25 cellular contexts compared by ENCODE assay signal in the genomic region with DNA sequence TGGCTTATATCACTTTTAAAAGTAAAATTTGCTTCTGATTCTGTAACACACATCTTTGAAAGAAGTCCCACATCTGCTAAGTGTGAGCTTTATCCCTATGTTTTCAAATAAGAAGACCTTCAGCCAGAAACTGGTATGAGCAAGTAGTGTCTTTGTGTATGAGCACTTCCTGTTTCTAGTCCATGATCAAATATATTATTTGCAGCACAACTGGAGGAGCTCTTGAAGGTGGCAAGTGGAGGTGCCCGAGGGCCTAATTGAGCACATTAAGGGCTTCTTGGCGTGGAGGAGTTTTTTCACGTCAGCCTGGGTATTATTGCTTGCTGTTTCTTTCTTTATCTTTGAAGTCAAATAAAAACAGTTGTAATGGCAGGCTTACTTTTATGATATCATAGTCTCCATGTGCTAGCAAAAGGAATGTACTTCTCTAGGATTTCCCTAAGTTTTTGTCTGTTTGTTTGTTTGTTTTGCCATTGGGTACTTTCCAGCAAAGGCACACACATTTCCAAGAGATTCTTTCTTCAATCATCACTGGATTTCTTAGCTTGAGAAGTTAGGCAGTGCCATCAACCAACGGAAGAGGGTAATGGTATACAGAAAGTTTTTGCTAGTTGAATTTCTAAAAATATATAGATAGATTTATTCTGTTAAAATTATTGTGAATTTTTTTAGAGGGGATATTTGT.
A peak's percentile ranks its signal among the peaks of the same experiment; 100 is the strongest.
DNase-seq lines count a peak whose midpoint lies in the region; ATAC-seq and TF ChIP-seq lines count a peak whose summit lies in the region.
"Had no signal": no experiment of that assay in that cellular context is flagged by ENCODE, and none has a peak within 500 bp of the region (broad histone marks: within the 10 kb centered on the region; RNA-seq: fewer than 3 reads in every experiment).

No MANE protein-coding gene starts in this region.

- no peak overlapping the region for H3K27ac Mint-ChIP-seq in neural progenitor cell
- H3K27ac Mint-ChIP-seq: activated CD8-positive, alpha-beta memory T cell treated with anti-CD3 and anti-CD28 coated beads, Interleukin-2, amount 10 ng/mL, durations not matched to agents 7 days and 5 days; activated naive CD8-positive, alpha-beta T cell treated with anti-CD3 and anti-CD28 coated beads for 36 hours; B cell; natural killer cell treated with Interleukin-12 subunit alpha and Interleukin-12 subunit beta and Interleukin-15 and Interleukin-18, amount 100 ng/mL, for 72 hours had no signal

- peak in 2 of 3 experiments; percentile 7 to 58 for DNase-seq in NCI-H1417 (lab: John Stamatoyannopoulos, UW)
- DNase-seq in NCI-H1417 treated with DMSO at 0.1 percent for 48 hours (lab: John Stamatoyannopoulos, UW): no peak
- DNase-seq in NCI-H2029 (lab: John Stamatoyannopoulos, UW): peak; percentile 20
- DNase-seq in dedifferentiated amniotic fluid mesenchymal stem cell (ENCODE audit: extremely low spot score): peak; percentile 32
- DNase-seq in smooth muscle cell (lab: John Stamatoyannopoulos, UW; ENCODE audit: unreplicated experiment): no peak
- no peak for DNase-seq in NK-92 treated with Interleukin-12 subunit alpha and Interleukin-12 subunit beta, amount 100 ng/mL, for 24 hours (lab: John Stamatoyannopoulos, UW)
- no peak for DNase-seq in neural progenitor cell (ENCODE audit: low spot score)
- DNase-seq: 8988T; activated CD4-positive, alpha-beta T cell treated with anti-CD3 and anti-CD28 coated beads for 1 hour; activated CD8-positive, alpha-beta memory T cell treated with anti-CD3 and anti-CD28 coated beads, Interleukin-2, amount 10 ng/mL, durations not matched to agents 7 days and 5 days; activated naive CD8-positive, alpha-beta T cell treated with anti-CD3 and anti-CD28 coated beads for 36 hours; brain microvascular endothelial cell; cortex of kidney; foreskin melanocyte; HCEC 1CT; kidney glomerular epithelial cell; NCI-H1092; NCI-H2171; NCI-H82; stimulated activated CD4-positive, alpha-beta T cell treated with anti-CD3 and anti-CD28 coated beads, Interleukin-2, amount 100 ng/mL, for 24 hours; stimulated activated naive CD4-positive, alpha-beta T cell treated with Interleukin-2 at 50 U/mL for 16 hours had no signal

- H3K9ac ChIP-seq in smooth muscle cell (ENCODE audit: low read depth) (peak overlapping the region; percentile 13), neural progenitor cell (no peak overlapping the region)

- no peaks in the 10 kb centered on the region for H3K27me3 ChIP-seq in smooth muscle cell (ENCODE audit: low read depth)
- no peaks in the 10 kb centered on the region for H3K27me3 ChIP-seq in neural progenitor cell
- H3K27me3 ChIP-seq: brain microvascular endothelial cell, tibial nerve had no signal

- H3K36me3 ChIP-seq in smooth muscle cell (ENCODE audit: low read depth): peaks cover 8% of the 10 kb centered on the region
- no peaks in the 10 kb centered on the region for H3K36me3 ChIP-seq in neural progenitor cell
- H3K36me3 ChIP-seq: brain microvascular endothelial cell, tibial nerve had no signal

- no peaks in the 10 kb centered on the region for H3K9me3 Mint-ChIP-seq in neural progenitor cell
- H3K9me3 Mint-ChIP-seq: natural killer cell treated with Interleukin-12 subunit alpha and Interleukin-12 subunit beta and Interleukin-15 and Interleukin-18, amount 100 ng/mL, for 72 hours had no signal

- 47% methylated on average over 4 of the region's 4 CpGs for WGBS in smooth muscle cell (ENCODE audit: low lambda C conversion rate)

- H3K4me3 Mint-ChIP-seq in neural progenitor cell: no peak overlapping the region
- H3K4me3 Mint-ChIP-seq: activated CD8-positive, alpha-beta memory T cell treated with anti-CD3 and anti-CD28 coated beads, Interleukin-2, amount 10 ng/mL, durations not matched to agents 7 days and 5 days; activated naive CD8-positive, alpha-beta T cell treated with anti-CD3 and anti-CD28 coated beads for 36 hours; B cell; natural killer cell treated with Interleukin-12 subunit alpha and Interleukin-12 subunit beta and Interleukin-15 and Interleukin-18, amount 100 ng/mL, for 72 hours had no signal

- H4K20me1 ChIP-seq in smooth muscle cell (ENCODE audit: low read depth) (peaks cover 6% of the 10 kb centered on the region), neural progenitor cell (ENCODE audit: low read depth) (peaks cover 8% of the 10 kb centered on the region)

- no peak overlapping the region for H3K4me3 ChIP-seq in smooth muscle cell
- no peak overlapping the region for H3K4me3 ChIP-seq in neural progenitor cell
- H3K4me3 ChIP-seq: tibial nerve had no signal

- H3K4me2 ChIP-seq in smooth muscle cell (no peak overlapping the region), neural progenitor cell (no peak overlapping the region)

- H3K4me1 Mint-ChIP-seq in neural progenitor cell: peaks cover 30% of the 10 kb centered on the region
- H3K4me1 Mint-ChIP-seq: activated CD8-positive, alpha-beta memory T cell treated with anti-CD3 and anti-CD28 coated beads, Interleukin-2, amount 10 ng/mL, durations not matched to agents 7 days and 5 days; activated naive CD8-positive, alpha-beta T cell treated with anti-CD3 and anti-CD28 coated beads for 36 hours; B cell had no signal

- H3K27me3 Mint-ChIP-seq in neural progenitor cell (ENCODE audit: insufficient read depth, low read depth): peaks cover 2% of the 10 kb centered on the region
- H3K27me3 Mint-ChIP-seq: activated CD8-positive, alpha-beta memory T cell treated with anti-CD3 and anti-CD28 coated beads, Interleukin-2, amount 10 ng/mL, durations not matched to agents 7 days and 5 days; B cell; natural killer cell treated with Interleukin-12 subunit alpha and Interleukin-12 subunit beta and Interleukin-15 and Interleukin-18, amount 100 ng/mL, for 72 hours had no signal

- no peak for TF ChIP-seq CTCF in smooth muscle cell (IDR thresholded peaks at IDR 0.05; ENCODE audit: borderline replicate concordance, insufficient read depth, poor library complexity, severe bottlenecking)
- no peak for TF ChIP-seq CTCF in neural progenitor cell (IDR thresholded peaks at IDR 0.05)

- H2AFZ ChIP-seq in smooth muscle cell (ENCODE audit: low read depth) (no peak overlapping the region), neural progenitor cell (replicated peaks) (no peak overlapping the region)

- no peak for ATAC-seq in GM21526 (IDR thresholded peaks at IDR 0.05; ENCODE audit: low FRiP score, unreplicated experiment)
- ATAC-seq: activated CD8-positive, alpha-beta memory T cell treated with anti-CD3 and anti-CD28 coated beads, Interleukin-2, amount 10 ng/mL, durations not matched to agents 7 days and 5 days; natural killer cell treated with Interleukin-12 subunit alpha and Interleukin-12 subunit beta and Interleukin-15 and Interleukin-18, amount 100 ng/mL, for 72 hours had no signal

- H3K4me1 ChIP-seq in smooth muscle cell (ENCODE audit: low read depth) (peaks cover 35% of the 10 kb centered on the region), neural progenitor cell (peaks cover 48% of the 10 kb centered on the region)
- H3K4me1 ChIP-seq: tibial nerve had no signal

- H3K9me3 ChIP-seq in smooth muscle cell (replicated peaks; ENCODE audit: low read depth) (no peaks in the 10 kb centered on the region), neural progenitor cell (ENCODE audit: low read depth) (no peaks in the 10 kb centered on the region)
- H3K9me3 ChIP-seq: tibial nerve had no signal

- peak overlapping the region; percentile 54 for H3K27ac ChIP-seq in smooth muscle cell (ENCODE audit: low read depth)
- no peak overlapping the region for H3K27ac ChIP-seq in neural progenitor cell
- H3K27ac ChIP-seq: brain microvascular endothelial cell, tibial nerve had no signal

- peaks cover 4% of the 10 kb centered on the region for H3F3A ChIP-seq in smooth muscle cell (ENCODE audit: low read depth)
- H3F3A ChIP-seq in neural progenitor cell (ENCODE audit: low read depth): peaks cover 31% of the 10 kb centered on the region

- H3K79me2 ChIP-seq in smooth muscle cell (ENCODE audit: low read depth) (peaks cover 5% of the 10 kb centered on the region), neural progenitor cell (ENCODE audit: low read depth) (no peaks in the 10 kb centered on the region)

- peaks cover 2% of the 10 kb centered on the region for H3K36me3 Mint-ChIP-seq in neural progenitor cell
- H3K36me3 Mint-ChIP-seq: activated CD8-positive, alpha-beta memory T cell treated with anti-CD3 and anti-CD28 coated beads, Interleukin-2, amount 10 ng/mL, durations not matched to agents 7 days and 5 days; activated naive CD8-positive, alpha-beta T cell treated with anti-CD3 and anti-CD28 coated beads for 36 hours; natural killer cell treated with Interleukin-12 subunit alpha and Interleukin-12 subunit beta and Interleukin-15 and Interleukin-18, amount 100 ng/mL, for 72 hours had no signal

Comparison
In these comparisons a context has a peak if more than half of its experiments do, and no peak if none do; other contexts are left out.
1. DNase-seq: peak in NCI-H1417 (2 of 3), NCI-H2029 (single experiment) and dedifferentiated amniotic fluid mesenchymal stem cell (single experiment); none in NCI-H1417 treated with DMSO at 0.1 percent for 48 hours (single experiment), smooth muscle cell (single experiment), NK-92 treated with Interleukin-12 subunit alpha and Interleukin-12 subunit beta, amount 100 ng/mL, for 24 hours (single experiment) and neural progenitor cell (single experiment).